Comparison of ENCODE assay signal across 9 cellular contexts in the genomic region with DNA sequence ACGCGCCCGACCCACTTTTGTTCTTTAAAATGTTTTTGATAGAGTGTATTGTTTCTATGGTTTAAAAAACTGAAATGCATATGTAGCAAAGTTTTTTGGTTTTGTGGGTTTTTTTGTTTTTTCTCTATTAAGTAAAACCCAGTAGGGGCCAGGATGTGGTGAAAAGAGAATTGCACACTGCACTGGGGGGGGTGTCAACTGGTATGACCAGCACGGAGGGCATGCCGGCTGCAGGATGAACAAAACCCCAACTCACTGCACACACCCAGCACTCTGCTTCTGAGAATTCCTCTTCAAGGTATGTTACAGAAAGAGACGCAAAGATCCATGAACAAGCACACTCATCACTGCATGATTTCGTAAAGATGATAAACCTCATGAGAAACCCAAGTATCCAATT.
DNase-seq lines count a peak whose midpoint lies in the region; ATAC-seq, FAIRE-seq and TF ChIP-seq lines count a peak whose summit lies in the region.
"Had no signal": no experiment of that assay in that cellular context is flagged by ENCODE, and none has a peak within 500 bp of the region (broad histone marks: within the 10 kb centered on the region; RNA-seq: fewer than 3 reads in every experiment).

No MANE protein-coding gene starts in this region.

- no peaks in the 10 kb centered on the region for H3K27me3 ChIP-seq in Loucy (ENCODE audit: insufficient read depth, low read length, poor library complexity, severe bottlenecking)
- H3K27me3 ChIP-seq in PC-3 (ENCODE audit: low read length), result no peaks in the 10 kb centered on the region

- no peak for FAIRE-seq in kidney (lab: Jason Lieb, UNC)

- H3K4me1 ChIP-seq in Loucy (ENCODE audit: insufficient read depth, low read length, poor library complexity, severe bottlenecking), result peaks cover 60% of the 10 kb centered on the region
- H3K4me1 ChIP-seq in kidney (ENCODE audit: control insufficient read depth in 1 of 2, insufficient read depth in 1 of 2, low read depth in 1 of 2, low read length in 2 of 2), result peaks cover 0 to 14% of the 10 kb centered on the region in 2 donors
- H3K4me1 ChIP-seq in PC-3 (ENCODE audit: insufficient read depth, low read length), result no peaks in the 10 kb centered on the region; the same call in 1 of the 2 replicates

- POLR2A ChIA-PET in PC-3 (lab: Charles Lee; ENCODE audit: unreplicated experiment), result no interaction called here

- H4K20me1 ChIP-seq in Loucy (ENCODE audit: insufficient read depth, low read length, poor library complexity, severe bottlenecking) (no peaks in the 10 kb centered on the region), PC-3 (ENCODE audit: low read length) (no peaks in the 10 kb centered on the region)

- no peaks in the 10 kb centered on the region for H3K9me2 ChIP-seq in Loucy (replicated peaks; ENCODE audit: low read depth, low read length)
- H3K9me2 ChIP-seq in PC-3 (replicated peaks; ENCODE audit: low read length), result no peaks in the 10 kb centered on the region

- H3F3A ChIP-seq in Loucy (ENCODE audit: low read depth) (no peaks in the 10 kb centered on the region; the same call in 1 of the 2 replicates), PC-3 (ENCODE audit: low read length, unreplicated experiment) (no peaks in the 10 kb centered on the region)

- H3K79me2 ChIP-seq in Loucy (ENCODE audit: insufficient read depth, low read length) (peaks cover 22% of the 10 kb centered on the region), PC-3 (ENCODE audit: low read length) (no peaks in the 10 kb centered on the region)

- no TSS peak for BruUV-seq in PC-3 (replicated peaks; lab: Mats Ljungman, UMichigan)

- H2AFZ ChIP-seq in Loucy (ENCODE audit: low read length) (no peak overlapping the region), PC-3 (ENCODE audit: low read length) (no peak overlapping the region)

- H3K36me3 ChIP-seq in Loucy (ENCODE audit: insufficient read depth, low read length) (peaks cover 19% of the 10 kb centered on the region; the same call in 1 of the 2 replicates), kidney (ENCODE audit: control insufficient read depth in 1 of 2, insufficient read depth in 2 of 2, low read length in 2 of 2) (no peaks in the 10 kb centered on the region), PC-3 (ENCODE audit: low read depth, low read length) (0 out of 2 replicates have a peak, but pooled peaks cover 4% of the 10 kb centered on the region)
- H3K36me3 ChIP-seq: HAP-1 had no signal

- H3K4me3 ChIP-seq in Loucy (ENCODE audit: low read length, poor library complexity, severe bottlenecking), result peak overlapping the region; percentile 49
- H3K4me3 ChIP-seq in kidney (ENCODE audit: low read length in 2 of 2), result no peak overlapping the region
- H3K4me3 ChIP-seq in PC-3 (ENCODE audit: low read length), result no peak overlapping the region
- H3K4me3 ChIP-seq: HAP-1 had no signal

- H3K27ac ChIP-seq in kidney (ENCODE audit: low read depth in 2 of 2, low read length in 2 of 2), result no peak overlapping the region
- no peak overlapping the region for H3K27ac ChIP-seq in PC-3 (ENCODE audit: low read length)

- ATAC-seq in PC-3 (no peak), Right ventricle myocardium superior (ENCODE audit: poor library complexity) (no peak)

- peak; percentile 81 for DNase-seq in activated CD8-positive, alpha-beta memory T cell treated with anti-CD3 and anti-CD28 coated beads for 24 hours
- DNase-seq in kidney (peak; percentile 58), NCI-H2081 (lab: John Stamatoyannopoulos, UW) (no peak), middle frontal gyrus (ENCODE audit: extremely low spot score, low spot score) (no peak), PC-3 (no peak), Right ventricle myocardium superior (no peak)
- DNase-seq in stimulated activated naive CD4-positive, alpha-beta T cell (lab: John Stamatoyannopoulos, UW), result peak; percentile 23 to 85 (median 62)

- CTCF ChIA-PET in PC-3 (lab: Charles Lee), result no interaction called here

- H3K9ac ChIP-seq in Loucy (ENCODE audit: low read depth, low read length, poor library complexity, severe bottlenecking) (peak overlapping the region; percentile 81), kidney (ENCODE audit: low read length in 2 of 2) (no peak overlapping the region), PC-3 (ENCODE audit: low read length) (no peak overlapping the region)

- H3K9me3 ChIP-seq in Loucy (ENCODE audit: insufficient read depth, low read depth, low read length) (no peaks in the 10 kb centered on the region), kidney (ENCODE audit: control insufficient read depth in 1 of 2, low read length in 2 of 2) (no peaks in the 10 kb centered on the region), PC-3 (ENCODE audit: low read length) (no peaks in the 10 kb centered on the region)
- H3K9me3 ChIP-seq: HAP-1 had no signal

- H3K4me2 ChIP-seq in Loucy (ENCODE audit: low read depth, low read length, poor library complexity, severe bottlenecking), result peak overlapping the region; percentile 72
- no peak overlapping the region for H3K4me2 ChIP-seq in PC-3 (ENCODE audit: low read length)

- TF ChIP-seq CTCF in Loucy (conservative IDR thresholded peaks at IDR 0.05; ENCODE audit: low read length) (no peak), kidney (IDR thresholded peaks at IDR 0.05; ENCODE audit: borderline replicate concordance, extremely low read depth, insufficient read depth) (no peak), PC-3 (conservative IDR thresholded peaks at IDR 0.05; ENCODE audit: low read depth, low read length) (no peak)

- intact Hi-C loops in kidney (cut with DNase I), result loop anchor here (10.0 kb wide), 1 partner anchor 72 kb away; a partner anchor contains a TSS
- intact Hi-C loops in PC-3 (cut with micrococcal nuclease), result no loop called here
- intact Hi-C loops in Right ventricle myocardium superior (cut with DNase I), result no loop called here

Comparison
In these comparisons a context has a peak if more than half of its experiments do, and no peak if none do; other contexts are left out.
1. DNase-seq: peak in activated CD8-positive, alpha-beta memory T cell treated with anti-CD3 and anti-CD28 coated beads for 24 hours (single experiment), kidney (single experiment) and stimulated activated naive CD4-positive, alpha-beta T cell (6 of 6); none in NCI-H2081 (0 of 2), middle frontal gyrus (single experiment), PC-3 (single experiment) and Right ventricle myocardium superior (single experiment).